ENCODE assay signal across 1 cellular context in the genomic region with DNA sequence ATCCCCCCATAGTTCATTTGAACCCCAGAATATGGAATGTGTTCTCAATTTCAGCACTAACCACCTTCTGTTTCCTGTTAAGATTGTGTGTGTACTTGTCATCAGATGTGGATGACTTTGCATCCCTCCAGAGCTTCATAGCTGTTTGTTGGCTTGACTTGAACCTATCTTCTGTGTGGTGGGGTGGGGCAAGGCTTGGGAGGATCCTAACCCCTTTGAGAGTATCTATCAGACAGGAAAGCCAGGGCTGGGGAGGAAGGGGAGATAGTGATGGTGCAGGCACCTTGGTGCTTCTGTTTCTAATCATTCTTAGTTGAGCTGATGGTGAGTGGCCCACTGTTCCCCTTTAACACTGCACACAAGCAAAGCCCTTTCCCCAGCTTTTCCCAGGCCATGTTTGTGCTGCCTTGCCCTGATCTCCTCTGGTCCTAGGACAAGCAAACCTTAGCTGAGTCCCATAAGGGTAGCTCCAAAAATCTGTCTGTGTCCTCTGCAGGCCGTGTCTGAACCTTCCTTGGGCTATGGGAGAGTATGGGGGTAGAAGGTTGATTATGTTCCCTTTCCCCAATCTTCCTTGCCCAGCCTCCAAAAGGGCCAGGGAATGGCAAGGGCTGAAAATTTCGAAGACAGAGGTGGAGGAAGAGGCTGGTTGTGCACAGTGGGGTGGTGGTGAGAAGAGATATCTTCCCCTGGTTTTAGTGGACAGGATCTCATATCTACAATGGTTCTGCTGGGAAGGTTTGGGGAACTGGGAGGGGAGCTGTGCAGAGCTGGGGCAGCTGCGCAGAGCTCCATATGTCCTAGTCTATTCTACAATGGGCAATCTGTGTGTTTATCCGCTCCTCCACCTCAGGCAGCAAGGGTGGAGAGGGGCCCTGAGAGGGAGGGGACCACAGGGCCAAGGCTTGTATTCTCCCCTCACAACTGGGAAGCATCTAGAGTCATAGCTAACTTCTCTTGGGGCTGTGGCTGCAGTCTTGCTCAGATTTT.
TF ChIP-seq lines count a peak whose summit lies in the region.

No MANE protein-coding gene starts in this region.

TF ChIP-seq in K562, 482 proteins besides CTCF, POLR2A, EP300 and RAD21 (continues in another document):
- TF ChIP-seq, protein P1, sequence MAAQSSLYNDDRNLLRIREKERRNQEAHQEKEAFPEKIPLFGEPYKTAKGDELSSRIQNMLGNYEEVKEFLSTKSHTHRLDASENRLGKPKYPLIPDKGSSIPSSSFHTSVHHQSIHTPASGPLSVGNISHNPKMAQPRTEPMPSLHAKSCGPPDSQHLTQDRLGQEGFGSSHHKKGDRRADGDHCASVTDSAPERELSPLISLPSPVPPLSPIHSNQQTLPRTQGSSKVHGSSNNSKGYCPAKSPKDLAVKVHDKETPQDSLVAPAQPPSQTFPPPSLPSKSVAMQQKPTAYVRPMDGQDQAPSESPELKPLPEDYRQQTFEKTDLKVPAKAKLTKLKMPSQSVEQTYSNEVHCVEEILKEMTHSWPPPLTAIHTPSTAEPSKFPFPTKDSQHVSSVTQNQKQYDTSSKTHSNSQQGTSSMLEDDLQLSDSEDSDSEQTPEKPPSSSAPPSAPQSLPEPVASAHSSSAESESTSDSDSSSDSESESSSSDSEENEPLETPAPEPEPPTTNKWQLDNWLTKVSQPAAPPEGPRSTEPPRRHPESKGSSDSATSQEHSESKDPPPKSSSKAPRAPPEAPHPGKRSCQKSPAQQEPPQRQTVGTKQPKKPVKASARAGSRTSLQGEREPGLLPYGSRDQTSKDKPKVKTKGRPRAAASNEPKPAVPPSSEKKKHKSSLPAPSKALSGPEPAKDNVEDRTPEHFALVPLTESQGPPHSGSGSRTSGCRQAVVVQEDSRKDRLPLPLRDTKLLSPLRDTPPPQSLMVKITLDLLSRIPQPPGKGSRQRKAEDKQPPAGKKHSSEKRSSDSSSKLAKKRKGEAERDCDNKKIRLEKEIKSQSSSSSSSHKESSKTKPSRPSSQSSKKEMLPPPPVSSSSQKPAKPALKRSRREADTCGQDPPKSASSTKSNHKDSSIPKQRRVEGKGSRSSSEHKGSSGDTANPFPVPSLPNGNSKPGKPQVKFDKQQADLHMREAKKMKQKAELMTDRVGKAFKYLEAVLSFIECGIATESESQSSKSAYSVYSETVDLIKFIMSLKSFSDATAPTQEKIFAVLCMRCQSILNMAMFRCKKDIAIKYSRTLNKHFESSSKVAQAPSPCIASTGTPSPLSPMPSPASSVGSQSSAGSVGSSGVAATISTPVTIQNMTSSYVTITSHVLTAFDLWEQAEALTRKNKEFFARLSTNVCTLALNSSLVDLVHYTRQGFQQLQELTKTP (IDR thresholded peaks at IDR 0.05; ENCODE audit: low read depth in 1 of 2, partially characterized antibody in 2 of 2): peak in 1 of 2 experiments; percentile 19
- TF ChIP-seq HMG20A (CRISPR knock-in tag; conservative IDR thresholded peaks at IDR 0.05): no peak
- TF ChIP-seq, protein P2, sequence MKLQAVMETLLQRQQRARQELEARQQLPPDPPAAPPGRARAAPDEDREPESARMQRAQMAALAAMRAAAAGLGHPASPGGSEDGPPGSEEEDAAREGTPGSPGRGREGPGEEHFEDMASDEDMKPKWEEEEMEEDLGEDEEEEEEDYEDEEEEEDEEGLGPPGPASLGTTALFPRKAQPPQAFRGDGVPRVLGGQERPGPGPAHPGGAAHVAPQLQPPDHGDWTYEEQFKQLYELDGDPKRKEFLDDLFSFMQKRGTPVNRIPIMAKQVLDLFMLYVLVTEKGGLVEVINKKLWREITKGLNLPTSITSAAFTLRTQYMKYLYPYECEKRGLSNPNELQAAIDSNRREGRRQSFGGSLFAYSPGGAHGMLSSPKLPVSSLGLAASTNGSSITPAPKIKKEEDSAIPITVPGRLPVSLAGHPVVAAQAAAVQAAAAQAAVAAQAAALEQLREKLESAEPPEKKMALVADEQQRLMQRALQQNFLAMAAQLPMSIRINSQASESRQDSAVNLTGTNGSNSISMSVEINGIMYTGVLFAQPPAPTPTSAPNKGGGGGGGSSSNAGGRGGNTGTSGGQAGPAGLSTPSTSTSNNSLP (IDR thresholded peaks at IDR 0.05; ENCODE audit: borderline replicate concordance, low read depth, low read length): no peak
- no peak for TF ChIP-seq ZFP36 (IDR thresholded peaks at IDR 0.05; ENCODE audit: low read depth, low read length, partially characterized antibody)
- TF ChIP-seq ELF4 (CRISPR knock-in tag; IDR thresholded peaks at IDR 0.05): 0 out of 2 replicates have a peak, but pooled peaks have one; percentile 34
- no peak for TF ChIP-seq ZNF224 (CRISPR knock-in tag; IDR thresholded peaks at IDR 0.05)
- TF ChIP-seq TCFL5 (CRISPR knock-in tag; conservative IDR thresholded peaks at IDR 0.05): no peak
- peak; percentile 60 to 70 for TF ChIP-seq NRF1 (conservative IDR thresholded peaks at IDR 0.05 in 1 of 2, IDR thresholded peaks at IDR 0.05 in 1 of 2)
- no peak for TF ChIP-seq CHD4 (IDR thresholded peaks at IDR 0.05; ENCODE audit: insufficient read depth, insufficient replicate concordance, low read depth, low read length, poor library complexity, severe bottlenecking)
- TF ChIP-seq SPI1 (IDR thresholded peaks at IDR 0.05; ENCODE audit: borderline replicate concordance, low read depth, low read length): peak; percentile 57; the same call in 1 of the 2 replicates
- no peak for TF ChIP-seq ZNF3 (CRISPR knock-in tag; IDR thresholded peaks at IDR 0.05)
- peak; percentile 90 for TF ChIP-seq CTBP1 (IDR thresholded peaks at IDR 0.05; ENCODE audit: borderline replicate concordance)
- TF ChIP-seq DPF2 (IDR thresholded peaks at IDR 0.05): 0 out of 2 replicates have a peak, but pooled peaks have one; percentile 67
- TF ChIP-seq, protein P3, sequence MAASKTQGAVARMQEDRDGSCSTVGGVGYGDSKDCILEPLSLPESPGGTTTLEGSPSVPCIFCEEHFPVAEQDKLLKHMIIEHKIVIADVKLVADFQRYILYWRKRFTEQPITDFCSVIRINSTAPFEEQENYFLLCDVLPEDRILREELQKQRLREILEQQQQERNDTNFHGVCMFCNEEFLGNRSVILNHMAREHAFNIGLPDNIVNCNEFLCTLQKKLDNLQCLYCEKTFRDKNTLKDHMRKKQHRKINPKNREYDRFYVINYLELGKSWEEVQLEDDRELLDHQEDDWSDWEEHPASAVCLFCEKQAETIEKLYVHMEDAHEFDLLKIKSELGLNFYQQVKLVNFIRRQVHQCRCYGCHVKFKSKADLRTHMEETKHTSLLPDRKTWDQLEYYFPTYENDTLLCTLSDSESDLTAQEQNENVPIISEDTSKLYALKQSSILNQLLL (CRISPR knock-in tag; IDR thresholded peaks at IDR 0.05; ENCODE audit: borderline replicate concordance): no peak
- peak; percentile 89 for TF ChIP-seq C11orf30 (IDR thresholded peaks at IDR 0.05; ENCODE audit: low read depth)
- peak; percentile 71 for TF ChIP-seq MAFG (tag; conservative IDR thresholded peaks at IDR 0.05)
- peak; percentile 42; the same call in 1 of the 2 replicates for TF ChIP-seq ZEB2 (IDR thresholded peaks at IDR 0.05)
- TF ChIP-seq CREM (IDR thresholded peaks at IDR 0.05; ENCODE audit: low read depth): 0 out of 2 replicates have a peak, but pooled peaks have one; percentile 12
- no peak for TF ChIP-seq MCM3 (IDR thresholded peaks at IDR 0.05)
- TF ChIP-seq MAFF (IDR thresholded peaks at IDR 0.05; ENCODE audit: low read length): peak; percentile 33; the same call in 1 of the 2 replicates
- no peak for TF ChIP-seq KAT2B (IDR thresholded peaks at IDR 0.05; ENCODE audit: low read depth, low read length)
- TF ChIP-seq RCOR1 (IDR thresholded peaks at IDR 0.05; ENCODE audit: borderline replicate concordance in 1 of 2, low read depth in 2 of 2, low read length in 2 of 2): peak; percentile 45 to 88; a peak in 3 of 4 replicates
- TF ChIP-seq KDM1A (IDR thresholded peaks at IDR 0.05): peak in 1 of 2 experiments; percentile 50; a peak in 1 of 4 replicates
- peak; percentile 78 for TF ChIP-seq ZNF316 (IDR thresholded peaks at IDR 0.05)
- TF ChIP-seq, protein P4, sequence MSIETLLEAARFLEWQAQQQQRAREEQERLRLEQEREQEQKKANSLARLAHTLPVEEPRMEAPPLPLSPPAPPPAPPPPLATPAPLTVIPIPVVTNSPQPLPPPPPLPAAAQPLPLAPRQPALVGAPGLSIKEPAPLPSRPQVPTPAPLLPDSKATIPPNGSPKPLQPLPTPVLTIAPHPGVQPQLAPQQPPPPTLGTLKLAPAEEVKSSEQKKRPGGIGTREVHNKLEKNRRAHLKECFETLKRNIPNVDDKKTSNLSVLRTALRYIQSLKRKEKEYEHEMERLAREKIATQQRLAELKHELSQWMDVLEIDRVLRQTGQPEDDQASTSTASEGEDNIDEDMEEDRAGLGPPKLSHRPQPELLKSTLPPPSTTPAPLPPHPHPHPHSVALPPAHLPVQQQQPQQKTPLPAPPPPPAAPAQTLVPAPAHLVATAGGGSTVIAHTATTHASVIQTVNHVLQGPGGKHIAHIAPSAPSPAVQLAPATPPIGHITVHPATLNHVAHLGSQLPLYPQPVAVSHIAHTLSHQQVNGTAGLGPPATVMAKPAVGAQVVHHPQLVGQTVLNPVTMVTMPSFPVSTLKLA (conservative IDR thresholded peaks at IDR 0.05): peak in 1 of 2 experiments; percentile 46; a peak in 1 of 4 replicates
- 0 out of 2 replicates have a peak, but pooled peaks have one; percentile 5 for TF ChIP-seq BHLHE40 (IDR thresholded peaks at IDR 0.05; ENCODE audit: low read length)
- TF ChIP-seq, protein P5, sequence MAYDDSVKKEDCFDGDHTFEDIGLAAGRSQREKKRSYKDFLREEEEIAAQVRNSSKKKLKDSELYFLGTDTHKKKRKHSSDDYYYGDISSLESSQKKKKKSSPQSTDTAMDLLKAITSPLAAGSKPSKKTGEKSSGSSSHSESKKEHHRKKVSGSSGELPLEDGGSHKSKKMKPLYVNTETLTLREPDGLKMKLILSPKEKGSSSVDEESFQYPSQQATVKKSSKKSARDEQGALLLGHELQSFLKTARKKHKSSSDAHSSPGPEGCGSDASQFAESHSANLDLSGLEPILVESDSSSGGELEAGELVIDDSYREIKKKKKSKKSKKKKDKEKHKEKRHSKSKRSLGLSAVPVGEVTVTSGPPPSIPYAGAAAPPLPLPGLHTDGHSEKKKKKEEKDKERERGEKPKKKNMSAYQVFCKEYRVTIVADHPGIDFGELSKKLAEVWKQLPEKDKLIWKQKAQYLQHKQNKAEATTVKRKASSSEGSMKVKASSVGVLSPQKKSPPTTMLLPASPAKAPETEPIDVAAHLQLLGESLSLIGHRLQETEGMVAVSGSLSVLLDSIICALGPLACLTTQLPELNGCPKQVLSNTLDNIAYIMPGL (CRISPR knock-in tag; IDR thresholded peaks at IDR 0.05): no peak
- TF ChIP-seq PCBP2 (IDR thresholded peaks at IDR 0.05; ENCODE audit: low read depth, low read length, poor library complexity, severe bottlenecking): no peak
- TF ChIP-seq ARNT (IDR thresholded peaks at IDR 0.05): 0 out of 4 replicates have a peak, but pooled peaks of 1 of the 2 experiments have one; percentile 41
- TF ChIP-seq, protein P6, sequence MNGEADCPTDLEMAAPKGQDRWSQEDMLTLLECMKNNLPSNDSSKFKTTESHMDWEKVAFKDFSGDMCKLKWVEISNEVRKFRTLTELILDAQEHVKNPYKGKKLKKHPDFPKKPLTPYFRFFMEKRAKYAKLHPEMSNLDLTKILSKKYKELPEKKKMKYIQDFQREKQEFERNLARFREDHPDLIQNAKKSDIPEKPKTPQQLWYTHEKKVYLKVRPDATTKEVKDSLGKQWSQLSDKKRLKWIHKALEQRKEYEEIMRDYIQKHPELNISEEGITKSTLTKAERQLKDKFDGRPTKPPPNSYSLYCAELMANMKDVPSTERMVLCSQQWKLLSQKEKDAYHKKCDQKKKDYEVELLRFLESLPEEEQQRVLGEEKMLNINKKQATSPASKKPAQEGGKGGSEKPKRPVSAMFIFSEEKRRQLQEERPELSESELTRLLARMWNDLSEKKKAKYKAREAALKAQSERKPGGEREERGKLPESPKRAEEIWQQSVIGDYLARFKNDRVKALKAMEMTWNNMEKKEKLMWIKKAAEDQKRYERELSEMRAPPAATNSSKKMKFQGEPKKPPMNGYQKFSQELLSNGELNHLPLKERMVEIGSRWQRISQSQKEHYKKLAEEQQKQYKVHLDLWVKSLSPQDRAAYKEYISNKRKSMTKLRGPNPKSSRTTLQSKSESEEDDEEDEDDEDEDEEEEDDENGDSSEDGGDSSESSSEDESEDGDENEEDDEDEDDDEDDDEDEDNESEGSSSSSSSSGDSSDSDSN (IDR thresholded peaks at IDR 0.05; ENCODE audit: borderline replicate concordance in 1 of 2, low read depth in 2 of 2, low read length in 2 of 2): peak in 1 of 2 experiments; percentile 37; a peak in 1 of 4 replicates
- TF ChIP-seq EP400 (IDR thresholded peaks at IDR 0.05): 0 out of 2 replicates have a peak, but pooled peaks have one; percentile 17
- 0 out of 2 replicates have a peak, but pooled peaks have one; percentile 26 for TF ChIP-seq EHMT2 (IDR thresholded peaks at IDR 0.05)
- TF ChIP-seq ZNF583 (CRISPR knock-in tag; IDR thresholded peaks at IDR 0.05): no peak
- TF ChIP-seq, protein P7, sequence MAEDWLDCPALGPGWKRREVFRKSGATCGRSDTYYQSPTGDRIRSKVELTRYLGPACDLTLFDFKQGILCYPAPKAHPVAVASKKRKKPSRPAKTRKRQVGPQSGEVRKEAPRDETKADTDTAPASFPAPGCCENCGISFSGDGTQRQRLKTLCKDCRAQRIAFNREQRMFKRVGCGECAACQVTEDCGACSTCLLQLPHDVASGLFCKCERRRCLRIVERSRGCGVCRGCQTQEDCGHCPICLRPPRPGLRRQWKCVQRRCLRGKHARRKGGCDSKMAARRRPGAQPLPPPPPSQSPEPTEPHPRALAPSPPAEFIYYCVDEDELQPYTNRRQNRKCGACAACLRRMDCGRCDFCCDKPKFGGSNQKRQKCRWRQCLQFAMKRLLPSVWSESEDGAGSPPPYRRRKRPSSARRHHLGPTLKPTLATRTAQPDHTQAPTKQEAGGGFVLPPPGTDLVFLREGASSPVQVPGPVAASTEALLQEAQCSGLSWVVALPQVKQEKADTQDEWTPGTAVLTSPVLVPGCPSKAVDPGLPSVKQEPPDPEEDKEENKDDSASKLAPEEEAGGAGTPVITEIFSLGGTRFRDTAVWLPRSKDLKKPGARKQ (CRISPR knock-in tag; IDR thresholded peaks at IDR 0.05): no peak
- no peak for TF ChIP-seq ARID2 (IDR thresholded peaks at IDR 0.05)
